Comparison of ENCODE assay signal across 8 cellular contexts in the genomic region with DNA sequence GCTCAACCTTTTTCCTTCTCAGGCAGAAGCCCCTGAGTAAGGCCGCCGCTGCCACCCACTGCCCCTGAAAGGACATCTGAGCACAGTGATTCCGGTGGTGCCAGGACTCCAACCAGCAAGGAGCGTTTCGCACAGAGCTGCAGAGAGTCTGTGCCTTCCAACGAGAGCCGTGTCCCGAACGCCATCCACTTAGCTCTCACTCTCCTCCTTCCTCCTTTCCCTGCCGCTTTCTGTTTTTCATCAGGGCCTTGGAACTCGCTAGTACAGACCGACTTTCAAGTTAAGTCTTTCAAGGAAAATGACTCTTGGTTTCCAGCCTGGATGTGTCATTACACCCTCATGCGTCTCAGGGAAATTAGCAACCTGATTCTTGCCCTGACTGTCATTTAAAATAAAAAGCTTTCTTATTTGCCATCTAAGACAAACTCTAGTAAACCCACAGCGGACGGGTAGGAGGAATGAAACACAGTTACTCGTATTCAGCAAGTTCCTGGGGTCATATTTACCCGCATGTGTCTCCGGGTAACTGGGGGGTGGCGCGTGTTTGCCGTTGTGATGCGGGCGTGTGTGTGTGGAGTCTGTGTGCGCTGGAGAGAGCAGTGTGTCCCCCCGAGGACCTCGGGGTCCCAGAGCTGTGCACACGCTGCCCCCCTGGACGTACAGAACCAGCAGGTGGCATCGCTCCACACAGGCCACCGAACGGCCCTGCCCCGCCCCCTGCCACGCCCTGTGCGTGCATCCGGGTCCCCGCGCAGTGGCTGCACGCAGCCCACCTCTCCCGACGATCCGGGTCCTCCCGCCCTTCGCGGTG. TPM values are rescaled to one million over a fixed set of nuclear protein-coding genes. Genes with fewer than 3 reads are reported as not detected.
A peak's percentile ranks its signal among the peaks of the same experiment; 100 is the strongest.
DNase-seq lines count a peak whose midpoint lies in the region; ATAC-seq and TF ChIP-seq lines count a peak whose summit lies in the region.

No MANE protein-coding gene starts in this region.

- no peak for ATAC-seq in thoracic aorta (ENCODE audit: insufficient number of reproducible peaks, low FRiP score, low read depth)
- no peak for ATAC-seq in GM18870 (IDR thresholded peaks at IDR 0.05; ENCODE audit: unreplicated experiment)

- TF ChIP-seq CTCF in esophagus muscularis mucosa (IDR thresholded peaks at IDR 0.05) = peak in 2 of 3 experiments; percentile 13 to 18
- no peak for TF ChIP-seq CTCF in neutrophil (IDR thresholded peaks at IDR 0.05)
- TF ChIP-seq CTCF in thoracic aorta (IDR thresholded peaks at IDR 0.05) = no peak

- H3K27ac ChIP-seq in esophagus muscularis mucosa (replicated peaks in 1 of 4) (peak overlapping the region in 3 of 4 donors; percentile 1 to 24 (median 10)), neutrophil (no peak overlapping the region), thoracic aorta (no peak overlapping the region)

- WGBS in esophagus muscularis mucosa = 17% methylated on average over 35 of the region's 44 CpGs

- DNase-seq in NCI-H187 (lab: John Stamatoyannopoulos, UW) = peak; percentile 32 to 35
- no peak for DNase-seq in NCI-H187 treated with DMSO at 0.1 percent for 48 hours (lab: John Stamatoyannopoulos, UW)
- peak; percentile 39 for DNase-seq in NCI-H1092 treated with DMSO at 0.1 percent for 48 hours (lab: John Stamatoyannopoulos, UW)
- peak; percentile 63 for DNase-seq in activated CD8-positive, alpha-beta memory T cell treated with anti-CD3 and anti-CD28 coated beads, Interleukin-2, amount 50 U/mL, for 4 hours
- no peak for DNase-seq in esophagus muscularis mucosa (ENCODE audit: extremely low spot score)
- no peak for DNase-seq in thoracic aorta (ENCODE audit: low spot score)

- H3K36me3 ChIP-seq in esophagus muscularis mucosa = no peaks in the 10 kb centered on the region
- H3K36me3 ChIP-seq in neutrophil = no peaks in the 10 kb centered on the region
- H3K36me3 ChIP-seq in thoracic aorta = no peaks in the 10 kb centered on the region

- H3K4me3 ChIP-seq in esophagus muscularis mucosa (peak overlapping the region; percentile 53 to 63 (median 58)), neutrophil (ENCODE audit: low read depth in 1 of 2, low read length in 1 of 2) (peak overlapping the region; percentile 56 to 60), thoracic aorta (peak overlapping the region; percentile 59)

- H3K9me3 ChIP-seq in esophagus muscularis mucosa (no peaks in the 10 kb centered on the region), neutrophil (no peaks in the 10 kb centered on the region), thoracic aorta (no peaks in the 10 kb centered on the region)

- TF ChIP-seq POLR2A in esophagus muscularis mucosa (IDR thresholded peaks at IDR 0.05; ENCODE audit: low read depth) = no peak

- H3K4me1 ChIP-seq in esophagus muscularis mucosa = peaks cover 6 to 13% (median 13%) of the 10 kb centered on the region in 4 donors
- H3K4me1 ChIP-seq in neutrophil (ENCODE audit: control insufficient read depth in 1 of 2, insufficient read depth in 1 of 2, low read depth in 1 of 2, low read length in 1 of 2) = peaks cover 10 to 11% of the 10 kb centered on the region in 2 experiments
- peaks cover 0 to 6% of the 10 kb centered on the region in 2 donors for H3K4me1 ChIP-seq in thoracic aorta (ENCODE audit: control insufficient read depth in 1 of 2, low read depth in 2 of 2)

- TF ChIP-seq EP300 in esophagus muscularis mucosa (IDR thresholded peaks at IDR 0.05) = no peak

- H3K27me3 ChIP-seq in esophagus muscularis mucosa (peaks cover 0 to 32% (median 3%) of the 10 kb centered on the region in 4 donors), neutrophil (peaks cover 63% of the 10 kb centered on the region), thoracic aorta (replicated peaks; ENCODE audit: insufficient read depth) (no peaks in the 10 kb centered on the region)

- intact Hi-C loops in esophagus muscularis mucosa (cut with DNase I) = no loop called here

RNA-seq across cellular contexts. Expression of gene ALDH1A3, which starts 30.4 kb away (rescaled TPM):
- total RNA-seq in esophagus muscularis mucosa = 100 to 1,000 TPM in 1 of 4 donors, 10 to 100 TPM in 3; 36.7 to 131 (median 59.4) TPM
- 10 to 100 TPM in 1 of 2 donors, 1 to 10 TPM in 1; 3.2 to 21.8 TPM for total RNA-seq in thoracic aorta

Comparison
In these comparisons a context has a peak if more than half of its experiments do, and no peak if none do; other contexts are left out.
1. DNase-seq: peak in NCI-H187 (2 of 2), NCI-H1092 treated with DMSO at 0.1 percent for 48 hours (single experiment) and activated CD8-positive, alpha-beta memory T cell treated with anti-CD3 and anti-CD28 coated beads, Interleukin-2, amount 50 U/mL, for 4 hours (single experiment); none in NCI-H187 treated with DMSO at 0.1 percent for 48 hours (single experiment), esophagus muscularis mucosa (single experiment) and thoracic aorta (single experiment).
2. H3K27ac ChIP-seq: peak in esophagus muscularis mucosa (3 of 4); none in neutrophil (single experiment) and thoracic aorta (0 of 2).
3. CTCF ChIP-seq: peak in esophagus muscularis mucosa (2 of 3); none in neutrophil (single experiment) and thoracic aorta (single experiment).
4. Peak in every context shown above with its lines, with median percentiles within 50 percentile points of each other: H3K4me3 ChIP-seq.